8 cellular contexts compared by ENCODE assay signal in the genomic region with DNA sequence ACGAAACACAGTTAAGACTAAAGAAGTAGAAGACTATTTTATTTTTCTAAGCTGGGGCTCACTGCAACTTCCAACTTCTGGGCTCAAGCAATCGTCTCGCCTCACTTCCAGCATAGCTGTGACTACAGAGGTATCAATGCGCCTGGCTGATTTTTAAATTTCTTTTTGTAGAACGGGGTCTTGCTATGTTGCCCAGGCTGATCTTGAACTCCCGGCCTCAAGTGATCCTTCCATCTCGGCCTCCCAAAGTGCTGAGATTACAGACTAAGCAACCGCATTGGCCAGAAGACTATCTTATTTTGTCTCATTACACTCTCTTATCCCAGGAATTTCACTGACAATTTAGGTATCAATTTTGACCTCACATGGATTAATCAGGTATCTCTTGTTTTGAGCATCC. TPM values are rescaled to one million over a fixed set of nuclear protein-coding genes. Genes with fewer than 3 reads are reported as not detected.
DNase-seq lines count a peak whose midpoint lies in the region; ATAC-seq and TF ChIP-seq lines count a peak whose summit lies in the region.

No MANE protein-coding gene starts in this region.

- H3K27me3 ChIP-seq in SJSA1 (replicated peaks) (no peaks in the 10 kb centered on the region), esophagus muscularis mucosa (no peaks in the 10 kb centered on the region), rectal smooth muscle tissue (ENCODE audit: control insufficient read depth, insufficient read depth, low read length) (no peaks in the 10 kb centered on the region)

- H3K4me1 ChIP-seq in SJSA1 (replicated peaks), result peaks cover 11% of the 10 kb centered on the region
- H3K4me1 ChIP-seq in esophagus muscularis mucosa, result peaks cover 35 to 58% (median 57%) of the 10 kb centered on the region in 4 donors
- peaks cover 13% of the 10 kb centered on the region for H3K4me1 ChIP-seq in rectal smooth muscle tissue (ENCODE audit: control insufficient read depth, insufficient read depth, low read length)

- H3K4me3 ChIP-seq in GM12865 (ENCODE audit: low read depth, low read length), result peak overlapping the region; percentile 94
- peak overlapping the region; percentile 75 for H3K4me3 ChIP-seq in SJSA1
- peak overlapping the region; percentile 89 to 97 (median 92) for H3K4me3 ChIP-seq in esophagus muscularis mucosa
- H3K4me3 ChIP-seq in rectal smooth muscle tissue (ENCODE audit: low read length), result peak overlapping the region; percentile 89

- no peak overlapping the region for H3K9ac ChIP-seq in rectal smooth muscle tissue (ENCODE audit: low read length)

- 92% methylated on average over 8 of the region's 8 CpGs for WGBS in esophagus muscularis mucosa

- H3K27ac ChIP-seq in SJSA1 (no peak overlapping the region), esophagus muscularis mucosa (replicated peaks in 1 of 4) (peak overlapping the region in 1 of 4 donors; percentile 90), rectal smooth muscle tissue (ENCODE audit: low read depth, low read length) (no peak overlapping the region)

- intact Hi-C loops in esophagus muscularis mucosa (cut with DNase I), result loop anchor here (5.0 kb wide), 1 partner anchor 76 kb away; a partner anchor contains a TSS

- DNase-seq in GM12865 (ENCODE audit: low read depth), result no peak
- DNase-seq in SJSA1 (ENCODE audit: low read depth in 1 of 2, low spot score in 2 of 2), result no peak
- no peak for DNase-seq in esophagus muscularis mucosa (ENCODE audit: extremely low spot score)
- DNase-seq in NCI-H774 (lab: John Stamatoyannopoulos, UW), result no peak
- no peak for DNase-seq in NCI-H69 (lab: John Stamatoyannopoulos, UW)
- DNase-seq in SHP77 (lab: John Stamatoyannopoulos, UW), result no peak

- no peak for TF ChIP-seq POLR2A in esophagus muscularis mucosa (IDR thresholded peaks at IDR 0.05; ENCODE audit: low read depth)

- H3K36me3 ChIP-seq in SJSA1, result peaks cover 17% of the 10 kb centered on the region
- H3K36me3 ChIP-seq in esophagus muscularis mucosa, result peaks cover 0 to 14% (median 3%) of the 10 kb centered on the region in 4 donors
- H3K36me3 ChIP-seq in rectal smooth muscle tissue (ENCODE audit: control insufficient read depth, insufficient read depth, low read length), result no peaks in the 10 kb centered on the region

- H3K9me3 ChIP-seq in SJSA1 (replicated peaks), result no peaks in the 10 kb centered on the region
- no peaks in the 10 kb centered on the region for H3K9me3 ChIP-seq in esophagus muscularis mucosa

- no peak for TF ChIP-seq EP300 in esophagus muscularis mucosa (IDR thresholded peaks at IDR 0.05)

- ATAC-seq in HG02759 (IDR thresholded peaks at IDR 0.05; ENCODE audit: unreplicated experiment), result no peak

- no peak for TF ChIP-seq CTCF in GM12865 (IDR thresholded peaks at IDR 0.05; ENCODE audit: insufficient read depth, low read depth, low read length, missing control alignments)
- no peak for TF ChIP-seq CTCF in esophagus muscularis mucosa (IDR thresholded peaks at IDR 0.05)

RNA-seq across cellular contexts. Expression of a gene that starts 1.2 kb away (rescaled TPM):
- total RNA-seq in SJSA1 (2014; rRNA removed; shearing (Covaris generic)), result 25.0 and 62.4 TPM in 2 replicates
- 10 to 100 TPM; 22.6 to 50.3 (median 44.5) TPM for total RNA-seq in esophagus muscularis mucosa

RNA-seq across cellular contexts. Expression of a gene that starts 53.4 kb away (rescaled TPM):
- 34.0 and 38.9 TPM in 2 replicates for total RNA-seq in SJSA1 (2014; rRNA removed; shearing (Covaris generic))
- total RNA-seq in esophagus muscularis mucosa, result 10 to 100 TPM; 21.2 to 40.0 (median 33.6) TPM

RNA-seq across cellular contexts. Expression of a gene that starts 57.0 kb away (rescaled TPM):
- total RNA-seq in SJSA1 (2014; rRNA removed; shearing (Covaris generic)), result 984 and 1,007 TPM in 2 replicates
- total RNA-seq in esophagus muscularis mucosa, result 100 to 1,000 TPM; 173 to 247 (median 195) TPM
